Comparison of ENCODE assay signal across 36 cellular contexts in genomic region chr11:57297221-57297620, GRCh38. TPM values are rescaled to one million over a fixed set of nuclear protein-coding genes. Genes with fewer than 3 reads are reported as not detected.
"Had no signal": no experiment of that assay in that cellular context is flagged by ENCODE, and none has a peak within 500 bp of the region (broad histone marks: within the 10 kb centered on the region; RNA-seq: fewer than 3 reads in every experiment).

No MANE protein-coding gene starts in this region.

- DNase-seq: hypothalamus; immature natural killer cell; kidney; left colon; mammary epithelial cell; mesendoderm; naive B cell; natural killer cell; nephron progenitor cell; occipital lobe; ovary; right lobe of liver; stimulated activated CD4-positive, alpha-beta T cell treated with anti-CD3 and anti-CD28 coated beads, Interleukin-1b, Interleukin-23, amount 100 ng/mL, for 48 hours; stimulated activated CD4-positive, alpha-beta T cell treated with anti-CD3 and anti-CD28 coated beads, Interleukin-2, amount 100 ng/mL, for 48 hours; stimulated activated CD4-positive, alpha-beta T cell treated with anti-CD3 and anti-CD28 coated beads, Interleukin-4, amount 100 ng/mL, for 4 hours; stimulated activated CD8-positive, alpha-beta memory T cell treated with anti-CD3 and anti-CD28 coated beads, Interleukin-4, amount 100 ng/mL, for 48 hours; stimulated activated naive CD4-positive, alpha-beta T cell treated with Interleukin-2 at 50 U/mL for 16 hours; stimulated activated naive CD8-positive, alpha-beta T cell treated with anti-CD3 and anti-CD28 coated beads, Interleukin-15, amount 100 ng/mL, for 72 hours; substantia nigra; upper lobe of left lung had no signal

- H3K4me3 ChIP-seq: left lung, lower lobe of right lung, neural progenitor cell, ovary, right atrium auricular region, right lobe of liver, smooth muscle cell, tibial nerve, upper lobe of left lung, vagina had no signal

- H3K9me3 ChIP-seq: neutrophil, right lobe of liver had no signal

- H3K9me3 Mint-ChIP-seq: natural killer cell had no signal

- H3K27me3 ChIP-seq: left lung, neural progenitor cell, neutrophil, ovary, right atrium auricular region, right lobe of liver, tibial nerve, upper lobe of left lung, vagina had no signal

- H3K27me3 Mint-ChIP-seq: progenitor cell of endocrine pancreas; stimulated activated memory B cell treated with anti-CD40 and anti-IgM and Interleukin-4, amounts not matched to agents 10 μg/mL and 1 μg/mL and 100 μg/mL, for 72 hours; stimulated activated naive CD8-positive, alpha-beta T cell treated with anti-CD3 and anti-CD28 coated beads, Interleukin-15, amount 100 ng/mL, for 72 hours had no signal

- FAIRE-seq: islet of Langerhans, kidney had no signal

- H3K36me3 Mint-ChIP-seq: natural killer cell had no signal

- H3K4me2 ChIP-seq: neural progenitor cell, smooth muscle cell had no signal

- H3K4me3 Mint-ChIP-seq: immature natural killer cell; mesothelial cell of epicardium; naive B cell; natural killer cell; nephron progenitor cell; neural progenitor cell; stimulated activated memory B cell treated with anti-CD40 and anti-IgM and Interleukin-4, amounts not matched to agents 10 μg/mL and 1 μg/mL and 100 μg/mL, for 72 hours; stimulated activated naive CD8-positive, alpha-beta T cell treated with anti-CD3 and anti-CD28 coated beads, Interleukin-15, amount 100 ng/mL, for 72 hours had no signal

- H3K4me1 Mint-ChIP-seq: immature natural killer cell; naive B cell; natural killer cell; neural progenitor cell; stimulated activated memory B cell treated with anti-CD40 and anti-IgM and Interleukin-4, amounts not matched to agents 10 μg/mL and 1 μg/mL and 100 μg/mL, for 72 hours; stimulated activated naive CD8-positive, alpha-beta T cell treated with anti-CD3 and anti-CD28 coated beads, Interleukin-15, amount 100 ng/mL, for 72 hours had no signal

- H2AFZ ChIP-seq: neural progenitor cell had no signal

- H3K36me3 ChIP-seq: neutrophil had no signal

- ATAC-seq: left colon; left lung; lower lobe of right lung; natural killer cell; right lobe of liver; stimulated activated memory B cell treated with anti-CD40 and anti-IgM and Interleukin-4, amounts not matched to agents 10 μg/mL and 1 μg/mL and 100 μg/mL, for 72 hours; stimulated activated naive CD8-positive, alpha-beta T cell treated with anti-CD3 and anti-CD28 coated beads, Interleukin-15, amount 100 ng/mL, for 72 hours had no signal

- H3K27ac Mint-ChIP-seq: immature natural killer cell; mesothelial cell of epicardium; naive B cell; natural killer cell; nephron progenitor cell; neural progenitor cell; progenitor cell of endocrine pancreas; stimulated activated memory B cell treated with anti-CD40 and anti-IgM and Interleukin-4, amounts not matched to agents 10 μg/mL and 1 μg/mL and 100 μg/mL, for 72 hours had no signal

- H3K27ac ChIP-seq: left lung, lower lobe of right lung, neural progenitor cell, neutrophil, ovary, right atrium auricular region, right lobe of liver, tibial nerve, upper lobe of left lung, vagina had no signal

- H3K9ac ChIP-seq: neural progenitor cell had no signal

RNA-seq across cellular contexts. Expression of gene P2RX3, which starts 40.9 kb away (rescaled TPM):
- total RNA-seq: kidney, left colon, left lung, lower lobe of right lung, mammary epithelial cell, mononuclear cell, natural killer cell, occipital lobe, progenitor cell of endocrine pancreas, pulmonary artery endothelial cell, renal cortical epithelial cell, smooth muscle cell, temporal lobe, upper lobe of left lung, vagina had no signal
- polyA plus RNA-seq: immature natural killer cell, mammary epithelial cell had no signal
